In genomic region chr20:4665591-4665990, GRCh38 we compare ENCODE assay signal across 14 cellular contexts. TPM values are rescaled to one million over a fixed set of nuclear protein-coding genes. Genes with fewer than 3 reads are reported as not detected.
DNase-seq lines count a peak whose midpoint lies in the region; ATAC-seq and TF ChIP-seq lines count a peak whose summit lies in the region.
"Had no signal": no experiment of that assay in that cellular context is flagged by ENCODE, and none has a peak within 500 bp of the region (broad histone marks: within the 10 kb centered on the region; RNA-seq: fewer than 3 reads in every experiment).

No MANE protein-coding gene starts in this region.

- no peak for TF ChIP-seq CTCF in MCF 10A (IDR thresholded peaks at IDR 0.05; ENCODE audit: unreplicated experiment)
- TF ChIP-seq CTCF in breast epithelium (IDR thresholded peaks at IDR 0.05): no peak
- TF ChIP-seq CTCF in endodermal cell (conservative IDR thresholded peaks at IDR 0.05): no peak
- no peak for TF ChIP-seq CTCF in uterus (IDR thresholded peaks at IDR 0.05)
- TF ChIP-seq CTCF in GM10266 (IDR thresholded peaks at IDR 0.05; ENCODE audit: control insufficient read depth, insufficient read depth, low read depth, missing control alignments): no peak

- TSS peak; percentile 86 for BruUV-seq in MCF 10A (replicated peaks; lab: Mats Ljungman, UMichigan)

- H3K27me3 ChIP-seq in breast epithelium: no peaks in the 10 kb centered on the region
- H3K27me3 ChIP-seq in endodermal cell (ENCODE audit: control insufficient read depth, insufficient read depth, low read length, poor library complexity, severe bottlenecking): no peaks in the 10 kb centered on the region
- H3K27me3 ChIP-seq in uterus: no peaks in the 10 kb centered on the region

- H3K4me1 Mint-ChIP-seq in MCF 10A (ENCODE audit: insufficient read depth, unreplicated experiment) (peaks cover 32% of the 10 kb centered on the region), endodermal cell (no peaks in the 10 kb centered on the region)
- H3K4me1 Mint-ChIP-seq in activated CD4-positive, alpha-beta memory T cell treated with anti-CD3 and anti-CD28 coated beads, Interleukin-2, amount 10 ng/mL, durations not matched to agents 7 days and 5 days: peaks cover 70% of the 10 kb centered on the region

- peak overlapping the region; percentile 62 for H3K4me3 Mint-ChIP-seq in MCF 10A (ENCODE audit: unreplicated experiment)
- peak overlapping the region; percentile 57 for H3K4me3 Mint-ChIP-seq in activated CD4-positive, alpha-beta memory T cell treated with anti-CD3 and anti-CD28 coated beads, Interleukin-2, amount 10 ng/mL, durations not matched to agents 7 days and 5 days
- no peak overlapping the region for H3K4me3 Mint-ChIP-seq in endodermal cell

- H3K9me3 Mint-ChIP-seq in MCF 10A (ENCODE audit: unreplicated experiment): no peaks in the 10 kb centered on the region
- H3K9me3 Mint-ChIP-seq in activated CD4-positive, alpha-beta memory T cell treated with anti-CD3 and anti-CD28 coated beads, Interleukin-2, amount 10 ng/mL, durations not matched to agents 7 days and 5 days: peaks cover 4% of the 10 kb centered on the region
- peaks cover 2% of the 10 kb centered on the region for H3K9me3 Mint-ChIP-seq in endodermal cell

- TF ChIP-seq POLR2A in breast epithelium (IDR thresholded peaks at IDR 0.05) (no peak), uterus (IDR thresholded peaks at IDR 0.05) (no peak)

- H3K4me3 ChIP-seq in breast epithelium (no peak overlapping the region), endodermal cell (ENCODE audit: low read length) (no peak overlapping the region), uterus (no peak overlapping the region)

- H3K9ac ChIP-seq in endodermal cell (ENCODE audit: extremely low read depth, low read length, poor library complexity, severe bottlenecking): no peak overlapping the region

- 78 to 100% methylated on average over 1 of the region's 1 CpG for WGBS in endodermal cell (ENCODE audit: insufficient coverage in 1 of 2, insufficient read length in 1 of 2), 2 experiments

- H3K27ac Mint-ChIP-seq in MCF 10A (ENCODE audit: low read depth, unreplicated experiment): peak overlapping the region; percentile 72
- peak overlapping the region; percentile 95 for H3K27ac Mint-ChIP-seq in activated CD4-positive, alpha-beta memory T cell treated with anti-CD3 and anti-CD28 coated beads, Interleukin-2, amount 10 ng/mL, durations not matched to agents 7 days and 5 days
- H3K27ac Mint-ChIP-seq in endodermal cell: no peak overlapping the region

- H3K4me1 ChIP-seq in breast epithelium (no peaks in the 10 kb centered on the region), endodermal cell (ENCODE audit: control insufficient read depth, insufficient read depth, low read length) (no peaks in the 10 kb centered on the region), uterus (no peaks in the 10 kb centered on the region)

- H3K36me3 ChIP-seq in breast epithelium (no peaks in the 10 kb centered on the region), endodermal cell (ENCODE audit: control insufficient read depth, insufficient read depth, low read length) (no peaks in the 10 kb centered on the region), uterus (no peaks in the 10 kb centered on the region)

- CTCF ChIA-PET in MCF 10A (lab: Yijun Ruan, JAX): interaction anchor here (0.6 to 2.5 kb wide), 7 partner anchors 44 to 1031 kb away, joined by 3 to 13 read pairs (median 5); partner anchors contain the start of gene PRND
- CTCF ChIA-PET in activated CD4-positive, alpha-beta memory T cell treated with anti-CD3 and anti-CD28 coated beads, Interleukin-2, amount 10 ng/mL, durations not matched to agents 7 days and 5 days (lab: Charles Lee): interaction anchor here (0.5 to 2.4 kb wide), 7 partner anchors 10 to 1335 kb away, joined by 3 to 7 read pairs (median 4); no protein-coding TSS in a partner anchor

- intact Hi-C loops in MCF 10A (cut with micrococcal nuclease): loop anchor here (5.0 kb wide), 1 partner anchor 47 kb away; no protein-coding TSS in a partner anchor
- intact Hi-C loops in breast epithelium (cut with DNase I; ENCODE audit: low total_unique reads): no loop called here
- intact Hi-C loops in uterus (cut with DNase I; ENCODE audit: low total_unique reads): no loop called here

- ATAC-seq in HG03442 (IDR thresholded peaks at IDR 0.05; ENCODE audit: unreplicated experiment): no peak

- POLR2A ChIA-PET in MCF 10A (lab: Yijun Ruan, JAX): interaction anchor here (0.8 to 3.8 kb wide), 9 partner anchors 8 to 52 kb away, joined by 4 to 20 read pairs (median 7); no protein-coding TSS in a partner anchor
- POLR2A ChIA-PET in activated CD4-positive, alpha-beta memory T cell treated with anti-CD3 and anti-CD28 coated beads, Interleukin-2, amount 10 ng/mL, durations not matched to agents 7 days and 5 days (lab: Charles Lee): interaction anchor here (0.6 to 2.7 kb wide), 11 partner anchors 9 to 454 kb away, joined by 3 to 17 read pairs (median 10); partner anchors contain the start of gene PCNA

- no peaks in the 10 kb centered on the region for H3K36me3 Mint-ChIP-seq in MCF 10A (ENCODE audit: insufficient read depth, unreplicated experiment)
- peaks cover 25% of the 10 kb centered on the region for H3K36me3 Mint-ChIP-seq in activated CD4-positive, alpha-beta memory T cell treated with anti-CD3 and anti-CD28 coated beads, Interleukin-2, amount 10 ng/mL, durations not matched to agents 7 days and 5 days (ENCODE audit: low read depth)
- no peaks in the 10 kb centered on the region for H3K36me3 Mint-ChIP-seq in endodermal cell (ENCODE audit: low read depth)

- DNase-seq in MCF 10A (ENCODE audit: unreplicated experiment) (no peak), breast epithelium (ENCODE audit: low spot score in 2 of 2) (no peak), fibroblast of peridontal ligament (ENCODE audit: extremely low read depth) (peak; percentile 34), endodermal cell (no peak), uterus (no peak), GM10266 (ENCODE audit: extremely low spot score) (no peak)
- DNase-seq in activated CD4-positive, alpha-beta memory T cell treated with anti-CD3 and anti-CD28 coated beads, Interleukin-2, amount 10 ng/mL, durations not matched to agents 7 days and 5 days: no peak
- DNase-seq: C1 segment of cervical spinal cord, caudate nucleus, NCI-H1092 treated with DMSO at 0.1 percent for 48 hours, nucleus accumbens had no signal

- H3K9me3 ChIP-seq in breast epithelium (no peaks in the 10 kb centered on the region), endodermal cell (ENCODE audit: control insufficient read depth, low read length) (no peaks in the 10 kb centered on the region), uterus (no peaks in the 10 kb centered on the region)

- H3K27ac ChIP-seq in breast epithelium (no peak overlapping the region), endodermal cell (ENCODE audit: low read depth, low read length) (no peak overlapping the region), uterus (no peak overlapping the region)

- H3K27me3 Mint-ChIP-seq in MCF 10A (ENCODE audit: insufficient read depth, unreplicated experiment) (no peaks in the 10 kb centered on the region), endodermal cell (ENCODE audit: insufficient read depth) (no peaks in the 10 kb centered on the region)
- H3K27me3 Mint-ChIP-seq in activated CD4-positive, alpha-beta memory T cell treated with anti-CD3 and anti-CD28 coated beads, Interleukin-2, amount 10 ng/mL, durations not matched to agents 7 days and 5 days: no peaks in the 10 kb centered on the region

RNA-seq across cellular contexts. Expression of gene PRNP, which starts 20.7 kb away (rescaled TPM):
- total RNA-seq in MCF 10A (2022) (281 and 317 TPM in 2 replicates), breast epithelium (100 to 1,000 TPM in 2 of 3 donors, 10 to 100 TPM in 1; 88.2 to 145 (median 124) TPM), endodermal cell (10 to 100 TPM in 1 of 2 donors, 1 to 10 TPM in 1; 9.3 to 14.9 TPM), uterus (100 to 1,000 TPM; 115 to 192 (median 150) TPM)
- 100 to 1,000 TPM; 111 to 112 TPM for total RNA-seq in activated CD4-positive, alpha-beta memory T cell treated with anti-CD3 and anti-CD28 coated beads, Interleukin-2, amount 10 ng/mL, durations not matched to agents 7 days and 5 days
- 12.3 TPM for polyA plus RNA-seq in endodermal cell (2013, experiment 1 of 2)
- polyA plus RNA-seq in endodermal cell (2013, experiment 2 of 2): 11.2 TPM

RNA-seq across cellular contexts. Expression of gene PRND, which starts 56.1 kb away (rescaled TPM):
- not detected in 2 replicates for total RNA-seq in MCF 10A (2022)
- total RNA-seq in breast epithelium: not detected
- not detected for total RNA-seq in activated CD4-positive, alpha-beta memory T cell treated with anti-CD3 and anti-CD28 coated beads, Interleukin-2, amount 10 ng/mL, durations not matched to agents 7 days and 5 days
- under 1 TPM; 0.24 to 0.88 TPM for total RNA-seq in endodermal cell
- polyA plus RNA-seq in endodermal cell (2013, experiment 1 of 2): 0.32 TPM
- polyA plus RNA-seq in endodermal cell (2013, experiment 2 of 2): 0.21 TPM
- 10 to 100 TPM in 1 of 4 donors, 1 to 10 TPM in 2, not detected in 1; 1.0 to 14.9 (median 1.8) TPM for total RNA-seq in uterus
- total RNA-seq: NCI-H460 had no signal
- polyA plus RNA-seq: esophagus had no signal

Comparison
In these comparisons a context has a peak if more than half of its experiments do, and no peak if none do; other contexts are left out.
1. RNA of gene PRNP, which starts 20.7 kb away (total RNA-seq): 281 to 317 TPM in MCF 10A, 115 to 192 TPM in uterus, 88.2 to 145 TPM in breast epithelium and 111 to 112 TPM in activated CD4-positive, alpha-beta memory T cell treated with anti-CD3 and anti-CD28 coated beads, Interleukin-2, amount 10 ng/mL, durations not matched to agents 7 days and 5 days; 9.3 to 14.9 TPM in endodermal cell; every median in the first group is over 4 times any median in the second.